8 cellular contexts compared by ENCODE assay signal in genomic region chr12:24947541-24948451, GRCh38. TPM values are rescaled to one million over a fixed set of nuclear protein-coding genes. Genes with fewer than 3 reads are reported as not detected.
DNase-seq lines count a peak whose midpoint lies in the region; ATAC-seq and TF ChIP-seq lines count a peak whose summit lies in the region.

No MANE protein-coding gene starts in this region.

- H3K4me3 ChIP-seq in OCI-LY3 (ENCODE audit: low read length) (peak overlapping the region; percentile 83), esophagus squamous epithelium (peak overlapping the region; percentile 19 to 75 (median 50)), sigmoid colon (peak overlapping the region; percentile 33 to 55 (median 48))

- TF ChIP-seq EP300 in sigmoid colon (IDR thresholded peaks at IDR 0.05): no peak

- H3K9me3 ChIP-seq in OCI-LY3 (ENCODE audit: insufficient read depth, low read length) (no peaks in the 10 kb centered on the region), esophagus squamous epithelium (no peaks in the 10 kb centered on the region), sigmoid colon (no peaks in the 10 kb centered on the region)

- ATAC-seq in GM21381 (IDR thresholded peaks at IDR 0.05; ENCODE audit: unreplicated experiment): peak; percentile 22
- ATAC-seq in HG03108 (IDR thresholded peaks at IDR 0.05; ENCODE audit: unreplicated experiment): no peak

- H3K27ac ChIP-seq in OCI-LY3 (ENCODE audit: low read length) (peak overlapping the region; percentile 87), esophagus squamous epithelium (peak overlapping the region in 2 of 4 donors; percentile 11 to 15), sigmoid colon (peak overlapping the region in 2 of 4 donors; percentile 17 to 44)

- TF ChIP-seq POLR2A in esophagus squamous epithelium (IDR thresholded peaks at IDR 0.05): no peak
- no peak for TF ChIP-seq POLR2A in sigmoid colon (IDR thresholded peaks at IDR 0.05)

- H4K20me1 ChIP-seq in OCI-LY3 (ENCODE audit: insufficient read depth, low read length): peaks cover 14% of the 10 kb centered on the region

- 41 to 46% methylated on average over 12 of the region's 12 CpGs for WGBS in esophagus squamous epithelium, 2 donors
- 22 to 34% methylated on average over 12 of the region's 12 CpGs for WGBS in sigmoid colon, 2 donors

- H3K4me1 ChIP-seq in OCI-LY3 (ENCODE audit: low read length) (peaks cover 77% of the 10 kb centered on the region), esophagus squamous epithelium (peaks cover 0 to 14% (median 7%) of the 10 kb centered on the region in 3 donors), sigmoid colon (peaks cover 0 to 13% (median 5%) of the 10 kb centered on the region in 4 donors)

- peak overlapping the region; percentile 81 for H3K4me2 ChIP-seq in OCI-LY3 (ENCODE audit: low read length)

- no peak overlapping the region for H2AFZ ChIP-seq in OCI-LY3 (ENCODE audit: low read depth, low read length)

- H3K27me3 ChIP-seq in OCI-LY3 (ENCODE audit: low read depth, low read length) (no peaks in the 10 kb centered on the region), esophagus squamous epithelium (peaks cover 0 to 55% (median 3%) of the 10 kb centered on the region in 4 donors), sigmoid colon (peaks cover 0 to 16% (median 0%) of the 10 kb centered on the region in 3 donors)

- DNase-seq in esophagus squamous epithelium (lab: John Stamatoyannopoulos, UW): no peak
- no peak for DNase-seq in sigmoid colon
- no peak for DNase-seq in NCI-H446 treated with DMSO at 0.1 percent for 48 hours (lab: John Stamatoyannopoulos, UW)
- no peak for DNase-seq in occipital lobe (lab: John Stamatoyannopoulos, UW)
- DNase-seq in NCI-H146 (lab: John Stamatoyannopoulos, UW): no peak

- TF ChIP-seq CTCF in OCI-LY3 (IDR thresholded peaks at IDR 0.05; ENCODE audit: low read depth, low read length) (no peak), esophagus squamous epithelium (IDR thresholded peaks at IDR 0.05) (no peak), sigmoid colon (IDR thresholded peaks at IDR 0.05) (no peak)

- peak overlapping the region; percentile 95 for H3K9ac ChIP-seq in OCI-LY3 (ENCODE audit: low read length)

- intact Hi-C loops in esophagus squamous epithelium (cut with DNase I): no loop called here
- intact Hi-C loops in sigmoid colon (cut with DNase I): no loop called here

- peaks cover 39% of the 10 kb centered on the region for H3K36me3 ChIP-seq in OCI-LY3 (replicated peaks; ENCODE audit: low read depth, low read length)
- no peaks in the 10 kb centered on the region for H3K36me3 ChIP-seq in esophagus squamous epithelium
- no peaks in the 10 kb centered on the region for H3K36me3 ChIP-seq in sigmoid colon

- peaks cover 77% of the 10 kb centered on the region for H3K79me2 ChIP-seq in OCI-LY3 (ENCODE audit: low read length)

RNA-seq across cellular contexts. Expression of gene BCAT1, which starts 1.1 kb away (rescaled TPM):
- 10 to 100 TPM in 2 of 4 donors, 1 to 10 TPM in 1, under 1 TPM in 1; 0.87 to 28.3 (median 9.6) TPM for total RNA-seq in esophagus squamous epithelium
- 10 to 100 TPM in 3 of 4 donors, 1 to 10 TPM in 1; 7.9 to 20.3 (median 20.2) TPM for total RNA-seq in sigmoid colon
- polyA plus RNA-seq in sigmoid colon: 10 to 100 TPM in 1 of 3 donors, 1 to 10 TPM in 2; 2.1 to 12.0 (median 3.1) TPM
- 45.2 TPM for total RNA-seq in occipital lobe
